ENCODE assay signal across 25 cellular contexts in the genomic region with DNA sequence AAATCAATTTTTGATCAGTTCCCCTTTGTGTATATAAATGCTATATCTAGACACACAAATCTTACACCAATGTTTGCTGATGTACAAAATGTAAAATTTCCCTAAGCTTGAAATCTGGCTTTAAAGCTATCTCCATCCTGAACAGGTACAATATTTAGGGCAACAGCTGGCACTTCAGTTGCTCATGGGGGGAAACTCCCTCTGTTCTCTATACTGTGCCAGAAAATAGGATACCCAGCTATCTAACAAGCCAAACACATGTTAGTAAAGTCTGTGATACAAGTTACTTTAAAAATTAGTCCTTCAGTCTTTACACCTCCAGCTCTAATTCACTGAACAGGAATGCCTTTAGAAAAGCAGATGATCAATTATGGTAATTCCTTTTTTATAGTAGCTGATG.
"Had no signal": no experiment of that assay in that cellular context is flagged by ENCODE, and none has a peak within 500 bp of the region (broad histone marks: within the 10 kb centered on the region; RNA-seq: fewer than 3 reads in every experiment).

No MANE protein-coding gene starts in this region.

- H3K36me3 ChIP-seq: brain microvascular endothelial cell, colonic mucosa, esophagus squamous epithelium, gastroesophageal sphincter, heart right ventricle had no signal

- H3K27ac ChIP-seq: brain microvascular endothelial cell, colonic mucosa, epithelial cell of prostate, esophagus squamous epithelium, gastroesophageal sphincter, heart right ventricle had no signal

- H3K4me1 ChIP-seq: colonic mucosa, esophagus squamous epithelium, gastroesophageal sphincter, heart right ventricle had no signal

- H3K4me3 ChIP-seq: colonic mucosa, esophagus squamous epithelium, gastroesophageal sphincter, heart right ventricle had no signal

- H3K9me3 ChIP-seq: colonic mucosa, esophagus squamous epithelium, gastroesophageal sphincter, heart right ventricle had no signal

- ATAC-seq: activated CD4-positive, alpha-beta T cell treated with anti-CD3 and anti-CD28 coated beads for 36 hours; activated naive CD4-positive, alpha-beta T cell treated with anti-CD3 and anti-CD28 coated beads, Interleukin-2, amount 50 U/mL, for 72 hours; activated T-cell treated with anti-CD3 and anti-CD28 coated beads, Interleukin-2, amount 50 U/mL, for 72 hours; gastroesophageal sphincter; heart right ventricle had no signal

- H3K27me3 ChIP-seq: brain microvascular endothelial cell, colonic mucosa, esophagus squamous epithelium, gastroesophageal sphincter, heart right ventricle had no signal

- DNase-seq: activated CD4-positive, alpha-beta memory T cell treated with anti-CD3 and anti-CD28 coated beads, Interleukin-2, amount 10 ng/mL, durations not matched to agents 7 days and 5 days; activated CD4-positive, alpha-beta T cell treated with anti-CD3 and anti-CD28 coated beads for 36 hours; activated CD4-positive, alpha-beta T cell treated with anti-CD3 and anti-CD28 coated beads, Interleukin-2, amount 10 ng/mL, durations not matched to agents 7 days and 5 days; activated CD4-positive, alpha-beta T cell treated with anti-CD3 and anti-CD28 coated beads, Interleukin-2, amount 50 U/mL, for 4 hours; activated CD4-positive, CD25-positive, alpha-beta regulatory T cell; activated CD4-positive, CD25-positive, alpha-beta regulatory T cell treated with anti-CD3 and anti-CD28 coated beads, Interleukin-2, amount 50 U/mL, for 72 hours; activated CD8-positive, alpha-beta memory T cell treated with anti-CD3 and anti-CD28 coated beads, Interleukin-2, amount 50 U/mL, for 48 hours; activated gamma-delta T cell; activated naive CD4-positive, alpha-beta T cell; activated naive CD4-positive, alpha-beta T cell treated with anti-CD3 and anti-CD28 coated beads, Interleukin-2, amount 10 ng/mL, durations not matched to agents 7 days and 5 days; activated naive CD8-positive, alpha-beta T cell treated with anti-CD3 and anti-CD28 coated beads, Interleukin-2, amount 10 ng/mL, durations not matched to agents 7 days and 5 days; activated T-cell treated with anti-CD3 and anti-CD28 coated beads for 4 hours; activated T-cell treated with anti-CD3 and anti-CD28 coated beads, Interleukin-2, amount 50 U/mL, for 24 hours; activated T-cell treated with anti-CD3 and anti-CD28 coated beads, Interleukin-2, amount 50 U/mL, for 72 hours; brain microvascular endothelial cell; colonic mucosa; effector CD8-positive, alpha-beta T cell; esophagus squamous epithelium; foreskin melanocyte; heart right ventricle; hippocampal formation; T-helper 2 cell had no signal
